In genomic region chr1:16614361-16615252, GRCh38 we compare ENCODE assay signal across 10 cellular contexts. TPM values are rescaled to one million over a fixed set of nuclear protein-coding genes. Genes with fewer than 3 reads are reported as not detected.
DNase-seq lines count a peak whose midpoint lies in the region; ATAC-seq and TF ChIP-seq lines count a peak whose summit lies in the region.
"Had no signal": no experiment of that assay in that cellular context is flagged by ENCODE, and none has a peak within 500 bp of the region (broad histone marks: within the 10 kb centered on the region; RNA-seq: fewer than 3 reads in every experiment).

No MANE protein-coding gene starts in this region.

- H3K9me2 ChIP-seq in GM23338 (ENCODE audit: insufficient read depth) = no peaks in the 10 kb centered on the region

- H3K4me3 Mint-ChIP-seq in GM23338 = no peak overlapping the region
- H3K4me3 Mint-ChIP-seq in activated CD8-positive, alpha-beta memory T cell treated with anti-CD3 and anti-CD28 coated beads, Interleukin-2, amount 10 ng/mL, durations not matched to agents 7 days and 5 days = no peak overlapping the region

- H3K36me3 Mint-ChIP-seq in GM23338 (ENCODE audit: low read depth) = no peaks in the 10 kb centered on the region
- H3K36me3 Mint-ChIP-seq in activated CD8-positive, alpha-beta memory T cell treated with anti-CD3 and anti-CD28 coated beads, Interleukin-2, amount 10 ng/mL, durations not matched to agents 7 days and 5 days = no peaks in the 10 kb centered on the region

- CTCF ChIA-PET in activated CD8-positive, alpha-beta memory T cell treated with anti-CD3 and anti-CD28 coated beads, Interleukin-2, amount 10 ng/mL, durations not matched to agents 7 days and 5 days (lab: Charles Lee) = interaction anchor here (5.4 kb wide), 1 partner anchor 11 kb away, joined by 20 read pairs; no protein-coding TSS in a partner anchor

- H3K27me3 ChIP-seq in BLaER1 treated with 17β-estradiol and CSF1 and Interleukin-3, amounts not matched to agents 10 nM and 100 nM = peaks cover 9 to 27% (median 18%) of the 10 kb centered on the region in 11 experiments; a peak in 14 of 22 replicates
- H3K27me3 ChIP-seq in GM23338 (ENCODE audit: insufficient read depth) = peaks cover 52% of the 10 kb centered on the region
- H3K27me3 ChIP-seq in lung (ENCODE audit: control insufficient read depth, insufficient read depth) = no peaks in the 10 kb centered on the region

- TF ChIP-seq CTCF in GM23338 (conservative IDR thresholded peaks at IDR 0.05; ENCODE audit: low read depth in 2 of 2) (no peak), lung (IDR thresholded peaks at IDR 0.05; ENCODE audit: control extremely low read depth, extremely low read depth) (no peak)

- 69 to 76% methylated on average over 11 of the region's 11 CpGs for WGBS in lung, 2 donors

- H3K27ac Mint-ChIP-seq in GM23338 = no peak overlapping the region
- no peak overlapping the region for H3K27ac Mint-ChIP-seq in activated CD8-positive, alpha-beta memory T cell treated with anti-CD3 and anti-CD28 coated beads, Interleukin-2, amount 10 ng/mL, durations not matched to agents 7 days and 5 days

- H3K4me2 ChIP-seq in BLaER1 treated with 17β-estradiol and CSF1 and Interleukin-3, amounts not matched to agents 10 nM and 100 nM = peak overlapping the region; percentile 79 to 97 (median 89)
- peak overlapping the region; percentile 90 for H3K4me2 ChIP-seq in GM23338

- peaks cover 10% of the 10 kb centered on the region for H3F3A ChIP-seq in GM23338 (replicated peaks; ENCODE audit: low read depth)

- peaks cover 4 to 20% (median 15%) of the 10 kb centered on the region in 11 experiments; a peak in 19 of 22 replicates for H3K36me3 ChIP-seq in BLaER1 treated with 17β-estradiol and CSF1 and Interleukin-3, amounts not matched to agents 10 nM and 100 nM
- no peaks in the 10 kb centered on the region for H3K36me3 ChIP-seq in GM23338 (ENCODE audit: insufficient read depth)
- peaks cover 0 to 3% of the 10 kb centered on the region in 2 donors for H3K36me3 ChIP-seq in lung (ENCODE audit: control insufficient read depth in 2 of 2, insufficient read depth in 2 of 2, low read length in 2 of 2)

- H3K9ac ChIP-seq in BLaER1 treated with 17β-estradiol and CSF1 and Interleukin-3, amounts not matched to agents 10 nM and 100 nM = no peak overlapping the region; a peak in 2 of 22 replicates

- H4K20me1 ChIP-seq in BLaER1 treated with 17β-estradiol and CSF1 and Interleukin-3, amounts not matched to agents 10 nM and 100 nM = peaks cover 0 to 25% (median 18%) of the 10 kb centered on the region in 11 experiments; a peak in 13 of 22 replicates
- H4K20me1 ChIP-seq in GM23338 (replicated peaks; ENCODE audit: insufficient read depth) = peaks cover 17% of the 10 kb centered on the region

- ATAC-seq in GM23338 = no peak
- ATAC-seq in activated CD8-positive, alpha-beta memory T cell treated with anti-CD3 and anti-CD28 coated beads, Interleukin-2, amount 10 ng/mL, durations not matched to agents 7 days and 5 days = no peak
- no peak for ATAC-seq in lung (ENCODE audit: insufficient read depth, low FRiP score)
- ATAC-seq in HG03520 (IDR thresholded peaks at IDR 0.05; ENCODE audit: unreplicated experiment) = no peak
- no peak for ATAC-seq in GM19452 (IDR thresholded peaks at IDR 0.05; ENCODE audit: unreplicated experiment)

- DNase-seq in GM23338 (ENCODE audit: low spot score) (no peak), lung (ENCODE audit: low spot score) (peak; percentile 38), T-helper 9 cell (no peak), NCI-H524 (lab: John Stamatoyannopoulos, UW) (no peak)
- DNase-seq in activated CD8-positive, alpha-beta memory T cell treated with anti-CD3 and anti-CD28 coated beads, Interleukin-2, amount 10 ng/mL, durations not matched to agents 7 days and 5 days = peak; percentile 44
- DNase-seq: activated naive CD4-positive, alpha-beta T cell; NCI-H2029 treated with DMSO at 0.1 percent for 48 hours had no signal

- H3K9me3 Mint-ChIP-seq in GM23338 = no peaks in the 10 kb centered on the region
- H3K9me3 Mint-ChIP-seq in activated CD8-positive, alpha-beta memory T cell treated with anti-CD3 and anti-CD28 coated beads, Interleukin-2, amount 10 ng/mL, durations not matched to agents 7 days and 5 days (ENCODE audit: low read depth) = no peaks in the 10 kb centered on the region

- peaks cover 18 to 25% (median 23%) of the 10 kb centered on the region in 10 experiments for H3K4me1 ChIP-seq in BLaER1 treated with 17β-estradiol and CSF1 and Interleukin-3, amounts not matched to agents 10 nM and 100 nM
- H3K4me1 ChIP-seq in GM23338 (ENCODE audit: insufficient read depth) (peaks cover 18% of the 10 kb centered on the region), lung (ENCODE audit: control insufficient read depth in 2 of 2, insufficient read depth in 2 of 2, low read length in 2 of 2) (peaks cover 0 to 7% of the 10 kb centered on the region in 2 donors)

- H2AFZ ChIP-seq in GM23338 = no peak overlapping the region

- peak overlapping the region in 1 of 10 experiments; percentile 61; a peak in 1 of 20 replicates for H3K4me3 ChIP-seq in BLaER1 treated with 17β-estradiol and CSF1 and Interleukin-3, amounts not matched to agents 10 nM and 100 nM
- H3K4me3 ChIP-seq in GM23338 (peak overlapping the region; percentile 78), lung (no peak overlapping the region)

- H3K4me1 Mint-ChIP-seq in GM23338 = no peaks in the 10 kb centered on the region
- no peaks in the 10 kb centered on the region for H3K4me1 Mint-ChIP-seq in activated CD8-positive, alpha-beta memory T cell treated with anti-CD3 and anti-CD28 coated beads, Interleukin-2, amount 10 ng/mL, durations not matched to agents 7 days and 5 days

- H3K79me2 ChIP-seq in GM23338 (replicated peaks; ENCODE audit: insufficient read depth) = peaks cover 12% of the 10 kb centered on the region; the same call in 1 of the 2 replicates

- H3K27me3 Mint-ChIP-seq in GM23338 (ENCODE audit: insufficient read depth, low read depth, poor library complexity) = no peaks in the 10 kb centered on the region
- H3K27me3 Mint-ChIP-seq in activated CD8-positive, alpha-beta memory T cell treated with anti-CD3 and anti-CD28 coated beads, Interleukin-2, amount 10 ng/mL, durations not matched to agents 7 days and 5 days = no peaks in the 10 kb centered on the region

- no peak overlapping the region for H3K27ac ChIP-seq in BLaER1 treated with 17β-estradiol and CSF1 and Interleukin-3, amounts not matched to agents 10 nM and 100 nM
- no peak overlapping the region for H3K27ac ChIP-seq in GM23338 (ENCODE audit: low read depth)
- no peak overlapping the region for H3K27ac ChIP-seq in lung (ENCODE audit: low read depth in 1 of 2, low read length in 1 of 2)

- no peaks in the 10 kb centered on the region for H3K9me3 ChIP-seq in BLaER1 treated with 17β-estradiol and CSF1 and Interleukin-3, amounts not matched to agents 10 nM and 100 nM (replicated peaks in 1 of 11)
- no peaks in the 10 kb centered on the region for H3K9me3 ChIP-seq in lung (ENCODE audit: control insufficient read depth in 2 of 2, insufficient read depth in 1 of 2, low read length in 1 of 2)

TF ChIP-seq in GM23338, 12 proteins besides CTCF, POLR2A, EP300 and RAD21:
- no peak for TF ChIP-seq ZNF331 (CRISPR knock-in tag; IDR thresholded peaks at IDR 0.05; ENCODE audit: low read depth)
- TF ChIP-seq EZH2 (IDR thresholded peaks at IDR 0.05; ENCODE audit: low read depth, unreplicated experiment) = peak; percentile 49

RNA-seq across cellular contexts. Expression of gene NBPF1, which starts 1.2 kb away (rescaled TPM):
- 7.5 and 11.8 TPM in 2 replicates for total RNA-seq in GM23338 (2014; rRNA removed; shearing (Covaris generic))
- 9.0 and 9.5 TPM in 2 replicates for polyA plus RNA-seq in GM23338 (2016; fragmentation: Nextera tagmentation; extraction: Ambion mirVana)
- 1 to 10 TPM; 2.8 to 3.1 TPM for total RNA-seq in activated CD8-positive, alpha-beta memory T cell treated with anti-CD3 and anti-CD28 coated beads, Interleukin-2, amount 10 ng/mL, durations not matched to agents 7 days and 5 days
- 10 to 100 TPM; 54.1 to 83.8 TPM for total RNA-seq in lung
- 1 to 10 TPM; 4.3 to 5.7 TPM for polyA plus RNA-seq in lung

RNA-seq across cellular contexts. Expression of gene RNU1-3, which starts 52.1 kb away (rescaled TPM):
- total RNA-seq in GM23338 (2014; rRNA removed; shearing (Covaris generic)) = under 0.01 TPM in 1 of 2 replicates, not detected in the other
- polyA plus RNA-seq in GM23338 (2016; fragmentation: Nextera tagmentation; extraction: Ambion mirVana) = not detected in 2 replicates
- 1,000 to 10,000 TPM in 1 of 2 experiments, 100 to 1,000 TPM in 1; 922 to 3,744 TPM for total RNA-seq in activated CD8-positive, alpha-beta memory T cell treated with anti-CD3 and anti-CD28 coated beads, Interleukin-2, amount 10 ng/mL, durations not matched to agents 7 days and 5 days
- 1,000 to 10,000 TPM in 1 of 2 donors, under 1 TPM in 1; under 0.01 to 3,134 TPM for total RNA-seq in lung
- polyA plus RNA-seq in lung = not detected

Comparison
In these comparisons a context has a peak if more than half of its experiments do, and no peak if none do; other contexts are left out.
1. DNase-seq: peak in activated CD8-positive, alpha-beta memory T cell treated with anti-CD3 and anti-CD28 coated beads, Interleukin-2, amount 10 ng/mL, durations not matched to agents 7 days and 5 days (single experiment) and lung (single experiment); none in GM23338 (single experiment), T-helper 9 cell (single experiment) and NCI-H524 (0 of 2).